In the genomic region with DNA sequence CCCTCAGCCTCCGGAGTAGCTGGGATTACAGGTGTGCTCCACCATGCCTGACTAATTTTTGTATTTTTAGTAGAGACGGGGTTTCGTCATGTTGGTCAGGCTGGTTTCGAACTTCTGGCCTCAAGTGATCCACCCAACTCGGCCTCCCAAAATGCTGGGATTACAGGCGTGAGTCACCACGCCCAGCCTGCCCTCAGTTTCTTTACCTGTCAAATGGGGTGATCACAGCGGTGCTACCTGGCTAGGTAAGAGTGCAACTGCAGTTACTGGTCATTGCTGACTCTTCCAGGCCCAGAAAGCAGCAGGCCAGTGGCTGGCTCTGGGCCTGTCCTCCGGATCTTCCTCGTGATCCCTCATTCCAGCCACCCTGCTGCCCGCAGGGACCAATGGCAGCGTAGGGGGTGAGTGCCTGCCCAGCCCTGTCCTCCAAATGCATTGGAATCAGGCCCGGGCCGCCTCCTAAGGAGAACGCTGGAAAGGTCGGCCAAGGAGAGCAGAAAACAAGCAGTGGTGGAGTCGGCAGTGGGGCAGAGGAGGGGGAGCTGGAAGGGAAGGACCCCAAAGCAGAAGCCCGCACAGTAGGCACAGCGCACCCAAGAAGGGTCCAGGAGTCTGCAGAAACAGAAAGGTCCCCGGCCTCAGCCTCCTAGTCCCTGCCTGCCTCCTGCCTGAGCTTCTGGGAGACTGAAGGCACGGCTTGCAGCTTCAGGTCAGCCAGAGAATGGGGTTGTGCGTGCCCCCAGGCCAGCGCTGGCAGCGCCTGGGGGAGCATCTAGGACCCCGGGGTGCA, we compare ENCODE assay signal across 3 cellular contexts.
TF ChIP-seq lines count a peak whose summit lies in the region.

No MANE protein-coding gene starts in this region.

TF ChIP-seq in SK-N-SH, 30 proteins besides CTCF, POLR2A, EP300 and RAD21:
- TF ChIP-seq MEF2A (IDR thresholded peaks at IDR 0.05; ENCODE audit: borderline replicate concordance, low read depth) (no peak), EZH2phosphoT487 (IDR thresholded peaks at IDR 0.05; ENCODE audit: borderline replicate concordance, low read depth) (no peak), RCOR1 (IDR thresholded peaks at IDR 0.05; ENCODE audit: low read length) (no peak), YY1 (IDR thresholded peaks at IDR 0.05; ENCODE audit: low read depth) (no peak), TCF12 (IDR thresholded peaks at IDR 0.05) (no peak)
- TF ChIP-seq, protein P1, sequence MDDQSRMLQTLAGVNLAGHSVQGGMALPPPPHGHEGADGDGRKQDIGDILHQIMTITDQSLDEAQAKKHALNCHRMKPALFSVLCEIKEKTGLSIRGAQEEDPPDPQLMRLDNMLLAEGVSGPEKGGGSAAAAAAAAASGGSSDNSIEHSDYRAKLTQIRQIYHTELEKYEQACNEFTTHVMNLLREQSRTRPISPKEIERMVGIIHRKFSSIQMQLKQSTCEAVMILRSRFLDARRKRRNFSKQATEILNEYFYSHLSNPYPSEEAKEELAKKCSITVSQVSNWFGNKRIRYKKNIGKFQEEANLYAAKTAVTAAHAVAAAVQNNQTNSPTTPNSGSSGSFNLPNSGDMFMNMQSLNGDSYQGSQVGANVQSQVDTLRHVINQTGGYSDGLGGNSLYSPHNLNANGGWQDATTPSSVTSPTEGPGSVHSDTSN (IDR thresholded peaks at IDR 0.05): no peak

TF ChIP-seq in SK-N-SH treated with all-trans-retinoic acid at 6 μM for 48 hours, 23 proteins besides CTCF, POLR2A, EP300 and RAD21:
- TF ChIP-seq CSDC2 (CRISPR knock-in tag; IDR thresholded peaks at IDR 0.05) (no peak), TOX (CRISPR knock-in tag; IDR thresholded peaks at IDR 0.05; ENCODE audit: borderline replicate concordance) (no peak), RARB (CRISPR knock-in tag; IDR thresholded peaks at IDR 0.05) (no peak), GLIS3 (CRISPR knock-in tag; IDR thresholded peaks at IDR 0.05) (no peak), TCF4 (CRISPR knock-in tag; IDR thresholded peaks at IDR 0.05; ENCODE audit: borderline replicate concordance) (no peak), ZFP30 (CRISPR knock-in tag; IDR thresholded peaks at IDR 0.05) (no peak), ARNTL (CRISPR knock-in tag; IDR thresholded peaks at IDR 0.05; ENCODE audit: borderline replicate concordance, low read depth) (no peak), ZC3H10 (CRISPR knock-in tag; IDR thresholded peaks at IDR 0.05) (no peak), OSR1 (CRISPR knock-in tag; IDR thresholded peaks at IDR 0.05) (no peak), ZNF565 (CRISPR knock-in tag; conservative IDR thresholded peaks at IDR 0.05; ENCODE audit: low read depth) (no peak), ZFP3 (CRISPR knock-in tag; IDR thresholded peaks at IDR 0.05) (no peak), SNAI2 (CRISPR knock-in tag; IDR thresholded peaks at IDR 0.05) (no peak), ISL1 (CRISPR knock-in tag; IDR thresholded peaks at IDR 0.05) (no peak)
- TF ChIP-seq, protein P2, sequence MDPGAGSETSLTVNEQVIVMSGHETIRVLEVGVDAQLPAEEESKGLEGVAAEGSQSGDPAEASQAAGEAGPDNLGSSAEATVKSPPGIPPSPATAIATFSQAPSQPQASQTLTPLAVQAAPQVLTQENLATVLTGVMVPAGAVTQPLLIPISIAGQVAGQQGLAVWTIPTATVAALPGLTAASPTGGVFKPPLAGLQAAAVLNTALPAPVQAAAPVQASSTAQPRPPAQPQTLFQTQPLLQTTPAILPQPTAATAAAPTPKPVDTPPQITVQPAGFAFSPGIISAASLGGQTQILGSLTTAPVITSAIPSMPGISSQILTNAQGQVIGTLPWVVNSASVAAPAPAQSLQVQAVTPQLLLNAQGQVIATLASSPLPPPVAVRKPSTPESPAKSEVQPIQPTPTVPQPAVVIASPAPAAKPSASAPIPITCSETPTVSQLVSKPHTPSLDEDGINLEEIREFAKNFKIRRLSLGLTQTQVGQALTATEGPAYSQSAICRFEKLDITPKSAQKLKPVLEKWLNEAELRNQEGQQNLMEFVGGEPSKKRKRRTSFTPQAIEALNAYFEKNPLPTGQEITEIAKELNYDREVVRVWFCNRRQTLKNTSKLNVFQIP (CRISPR knock-in tag; IDR thresholded peaks at IDR 0.05; ENCODE audit: borderline replicate concordance, low read depth): no peak
- TF ChIP-seq, protein P3, sequence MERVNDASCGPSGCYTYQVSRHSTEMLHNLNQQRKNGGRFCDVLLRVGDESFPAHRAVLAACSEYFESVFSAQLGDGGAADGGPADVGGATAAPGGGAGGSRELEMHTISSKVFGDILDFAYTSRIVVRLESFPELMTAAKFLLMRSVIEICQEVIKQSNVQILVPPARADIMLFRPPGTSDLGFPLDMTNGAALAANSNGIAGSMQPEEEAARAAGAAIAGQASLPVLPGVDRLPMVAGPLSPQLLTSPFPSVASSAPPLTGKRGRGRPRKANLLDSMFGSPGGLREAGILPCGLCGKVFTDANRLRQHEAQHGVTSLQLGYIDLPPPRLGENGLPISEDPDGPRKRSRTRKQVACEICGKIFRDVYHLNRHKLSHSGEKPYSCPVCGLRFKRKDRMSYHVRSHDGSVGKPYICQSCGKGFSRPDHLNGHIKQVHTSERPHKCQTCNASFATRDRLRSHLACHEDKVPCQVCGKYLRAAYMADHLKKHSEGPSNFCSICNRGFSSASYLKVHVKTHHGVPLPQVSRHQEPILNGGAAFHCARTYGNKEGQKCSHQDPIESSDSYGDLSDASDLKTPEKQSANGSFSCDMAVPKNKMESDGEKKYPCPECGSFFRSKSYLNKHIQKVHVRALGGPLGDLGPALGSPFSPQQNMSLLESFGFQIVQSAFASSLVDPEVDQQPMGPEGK (CRISPR knock-in tag; IDR thresholded peaks at IDR 0.05; ENCODE audit: borderline replicate concordance): no peak
- TF ChIP-seq, protein P4, sequence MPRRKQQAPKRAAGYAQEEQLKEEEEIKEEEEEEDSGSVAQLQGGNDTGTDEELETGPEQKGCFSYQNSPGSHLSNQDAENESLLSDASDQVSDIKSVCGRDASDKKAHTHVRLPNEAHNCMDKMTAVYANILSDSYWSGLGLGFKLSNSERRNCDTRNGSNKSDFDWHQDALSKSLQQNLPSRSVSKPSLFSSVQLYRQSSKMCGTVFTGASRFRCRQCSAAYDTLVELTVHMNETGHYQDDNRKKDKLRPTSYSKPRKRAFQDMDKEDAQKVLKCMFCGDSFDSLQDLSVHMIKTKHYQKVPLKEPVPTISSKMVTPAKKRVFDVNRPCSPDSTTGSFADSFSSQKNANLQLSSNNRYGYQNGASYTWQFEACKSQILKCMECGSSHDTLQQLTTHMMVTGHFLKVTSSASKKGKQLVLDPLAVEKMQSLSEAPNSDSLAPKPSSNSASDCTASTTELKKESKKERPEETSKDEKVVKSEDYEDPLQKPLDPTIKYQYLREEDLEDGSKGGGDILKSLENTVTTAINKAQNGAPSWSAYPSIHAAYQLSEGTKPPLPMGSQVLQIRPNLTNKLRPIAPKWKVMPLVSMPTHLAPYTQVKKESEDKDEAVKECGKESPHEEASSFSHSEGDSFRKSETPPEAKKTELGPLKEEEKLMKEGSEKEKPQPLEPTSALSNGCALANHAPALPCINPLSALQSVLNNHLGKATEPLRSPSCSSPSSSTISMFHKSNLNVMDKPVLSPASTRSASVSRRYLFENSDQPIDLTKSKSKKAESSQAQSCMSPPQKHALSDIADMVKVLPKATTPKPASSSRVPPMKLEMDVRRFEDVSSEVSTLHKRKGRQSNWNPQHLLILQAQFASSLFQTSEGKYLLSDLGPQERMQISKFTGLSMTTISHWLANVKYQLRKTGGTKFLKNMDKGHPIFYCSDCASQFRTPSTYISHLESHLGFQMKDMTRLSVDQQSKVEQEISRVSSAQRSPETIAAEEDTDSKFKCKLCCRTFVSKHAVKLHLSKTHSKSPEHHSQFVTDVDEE (CRISPR knock-in tag; IDR thresholded peaks at IDR 0.05): no peak
- TF ChIP-seq, protein P5, sequence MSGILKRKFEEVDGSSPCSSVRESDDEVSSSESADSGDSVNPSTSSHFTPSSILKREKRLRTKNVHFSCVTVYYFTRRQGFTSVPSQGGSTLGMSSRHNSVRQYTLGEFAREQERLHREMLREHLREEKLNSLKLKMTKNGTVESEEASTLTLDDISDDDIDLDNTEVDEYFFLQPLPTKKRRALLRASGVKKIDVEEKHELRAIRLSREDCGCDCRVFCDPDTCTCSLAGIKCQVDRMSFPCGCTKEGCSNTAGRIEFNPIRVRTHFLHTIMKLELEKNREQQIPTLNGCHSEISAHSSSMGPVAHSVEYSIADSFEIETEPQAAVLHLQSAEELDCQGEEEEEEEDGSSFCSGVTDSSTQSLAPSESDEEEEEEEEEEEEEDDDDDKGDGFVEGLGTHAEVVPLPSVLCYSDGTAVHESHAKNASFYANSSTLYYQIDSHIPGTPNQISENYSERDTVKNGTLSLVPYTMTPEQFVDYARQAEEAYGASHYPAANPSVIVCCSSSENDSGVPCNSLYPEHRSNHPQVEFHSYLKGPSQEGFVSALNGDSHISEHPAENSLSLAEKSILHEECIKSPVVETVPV (CRISPR knock-in tag; IDR thresholded peaks at IDR 0.05): no peak

TF ChIP-seq in HepG2, 621 proteins besides CTCF, POLR2A, EP300 and RAD21 (continues in another document):
- TF ChIP-seq SIX1 (CRISPR knock-in tag; IDR thresholded peaks at IDR 0.05; ENCODE audit: borderline replicate concordance): no peak
- 0 out of 2 replicates have a peak, but pooled peaks have one; percentile 20 for TF ChIP-seq KDM1A (CRISPR knock-in tag; IDR thresholded peaks at IDR 0.05)
- TF ChIP-seq RCOR2 (CRISPR knock-in tag; IDR thresholded peaks at IDR 0.05): peak; percentile 42; the same call in 1 of the 2 replicates
- TF ChIP-seq ZMYM3 (CRISPR knock-in tag; IDR thresholded peaks at IDR 0.05): peak; percentile 76
- 0 out of 2 replicates have a peak, but pooled peaks have one; percentile 7 for TF ChIP-seq ZFY (CRISPR knock-in tag; IDR thresholded peaks at IDR 0.05)
- TF ChIP-seq, protein P6, sequence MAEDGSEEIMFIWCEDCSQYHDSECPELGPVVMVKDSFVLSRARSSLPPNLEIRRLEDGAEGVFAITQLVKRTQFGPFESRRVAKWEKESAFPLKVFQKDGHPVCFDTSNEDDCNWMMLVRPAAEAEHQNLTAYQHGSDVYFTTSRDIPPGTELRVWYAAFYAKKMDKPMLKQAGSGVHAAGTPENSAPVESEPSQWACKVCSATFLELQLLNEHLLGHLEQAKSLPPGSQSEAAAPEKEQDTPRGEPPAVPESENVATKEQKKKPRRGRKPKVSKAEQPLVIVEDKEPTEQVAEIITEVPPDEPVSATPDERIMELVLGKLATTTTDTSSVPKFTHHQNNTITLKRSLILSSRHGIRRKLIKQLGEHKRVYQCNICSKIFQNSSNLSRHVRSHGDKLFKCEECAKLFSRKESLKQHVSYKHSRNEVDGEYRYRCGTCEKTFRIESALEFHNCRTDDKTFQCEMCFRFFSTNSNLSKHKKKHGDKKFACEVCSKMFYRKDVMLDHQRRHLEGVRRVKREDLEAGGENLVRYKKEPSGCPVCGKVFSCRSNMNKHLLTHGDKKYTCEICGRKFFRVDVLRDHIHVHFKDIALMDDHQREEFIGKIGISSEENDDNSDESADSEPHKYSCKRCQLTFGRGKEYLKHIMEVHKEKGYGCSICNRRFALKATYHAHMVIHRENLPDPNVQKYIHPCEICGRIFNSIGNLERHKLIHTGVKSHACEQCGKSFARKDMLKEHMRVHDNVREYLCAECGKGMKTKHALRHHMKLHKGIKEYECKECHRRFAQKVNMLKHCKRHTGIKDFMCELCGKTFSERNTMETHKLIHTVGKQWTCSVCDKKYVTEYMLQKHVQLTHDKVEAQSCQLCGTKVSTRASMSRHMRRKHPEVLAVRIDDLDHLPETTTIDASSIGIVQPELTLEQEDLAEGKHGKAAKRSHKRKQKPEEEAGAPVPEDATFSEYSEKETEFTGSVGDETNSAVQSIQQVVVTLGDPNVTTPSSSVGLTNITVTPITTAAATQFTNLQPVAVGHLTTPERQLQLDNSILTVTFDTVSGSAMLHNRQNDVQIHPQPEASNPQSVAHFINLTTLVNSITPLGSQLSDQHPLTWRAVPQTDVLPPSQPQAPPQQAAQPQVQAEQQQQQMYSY (CRISPR knock-in tag; IDR thresholded peaks at IDR 0.05): no peak
- 0 out of 2 replicates have a peak, but pooled peaks have one; percentile 62 for TF ChIP-seq SRY (CRISPR knock-in tag; IDR thresholded peaks at IDR 0.05)
- no peak for TF ChIP-seq ZNF180 (CRISPR knock-in tag; IDR thresholded peaks at IDR 0.05; ENCODE audit: borderline replicate concordance, low read depth)
- 0 out of 2 replicates have a peak, but pooled peaks have one; percentile 17 for TF ChIP-seq SPEN (CRISPR knock-in tag; IDR thresholded peaks at IDR 0.05; ENCODE audit: low read depth)
- TF ChIP-seq, protein P7, sequence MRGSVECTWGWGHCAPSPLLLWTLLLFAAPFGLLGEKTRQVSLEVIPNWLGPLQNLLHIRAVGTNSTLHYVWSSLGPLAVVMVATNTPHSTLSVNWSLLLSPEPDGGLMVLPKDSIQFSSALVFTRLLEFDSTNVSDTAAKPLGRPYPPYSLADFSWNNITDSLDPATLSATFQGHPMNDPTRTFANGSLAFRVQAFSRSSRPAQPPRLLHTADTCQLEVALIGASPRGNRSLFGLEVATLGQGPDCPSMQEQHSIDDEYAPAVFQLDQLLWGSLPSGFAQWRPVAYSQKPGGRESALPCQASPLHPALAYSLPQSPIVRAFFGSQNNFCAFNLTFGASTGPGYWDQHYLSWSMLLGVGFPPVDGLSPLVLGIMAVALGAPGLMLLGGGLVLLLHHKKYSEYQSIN (CRISPR knock-in tag; IDR thresholded peaks at IDR 0.05; ENCODE audit: borderline replicate concordance): no peak
- TF ChIP-seq ZNF672 (CRISPR knock-in tag; IDR thresholded peaks at IDR 0.05): no peak
- no peak for TF ChIP-seq BRD4 (CRISPR knock-in tag; IDR thresholded peaks at IDR 0.05)
- 0 out of 2 replicates have a peak, but pooled peaks have one; percentile 75 for TF ChIP-seq NRL (CRISPR knock-in tag; IDR thresholded peaks at IDR 0.05; ENCODE audit: borderline replicate concordance)
- TF ChIP-seq ZFX (CRISPR knock-in tag; IDR thresholded peaks at IDR 0.05; ENCODE audit: low read depth): peak; percentile 47; the same call in 1 of the 2 replicates
- no peak for TF ChIP-seq GPN1 (CRISPR knock-in tag; IDR thresholded peaks at IDR 0.05; ENCODE audit: borderline replicate concordance)
- peak; percentile 44; the same call in 1 of the 2 replicates for TF ChIP-seq ADNP (CRISPR knock-in tag; IDR thresholded peaks at IDR 0.05)
- peak; percentile 22; the same call in 1 of the 2 replicates for TF ChIP-seq ZNF460 (CRISPR knock-in tag; IDR thresholded peaks at IDR 0.05; ENCODE audit: borderline replicate concordance)
- TF ChIP-seq, protein P8, sequence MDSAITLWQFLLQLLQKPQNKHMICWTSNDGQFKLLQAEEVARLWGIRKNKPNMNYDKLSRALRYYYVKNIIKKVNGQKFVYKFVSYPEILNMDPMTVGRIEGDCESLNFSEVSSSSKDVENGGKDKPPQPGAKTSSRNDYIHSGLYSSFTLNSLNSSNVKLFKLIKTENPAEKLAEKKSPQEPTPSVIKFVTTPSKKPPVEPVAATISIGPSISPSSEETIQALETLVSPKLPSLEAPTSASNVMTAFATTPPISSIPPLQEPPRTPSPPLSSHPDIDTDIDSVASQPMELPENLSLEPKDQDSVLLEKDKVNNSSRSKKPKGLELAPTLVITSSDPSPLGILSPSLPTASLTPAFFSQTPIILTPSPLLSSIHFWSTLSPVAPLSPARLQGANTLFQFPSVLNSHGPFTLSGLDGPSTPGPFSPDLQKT (CRISPR knock-in tag; IDR thresholded peaks at IDR 0.05; ENCODE audit: borderline replicate concordance): no peak
- no peak for TF ChIP-seq ELF4 (CRISPR knock-in tag; IDR thresholded peaks at IDR 0.05; ENCODE audit: borderline replicate concordance)
- TF ChIP-seq, protein P9, sequence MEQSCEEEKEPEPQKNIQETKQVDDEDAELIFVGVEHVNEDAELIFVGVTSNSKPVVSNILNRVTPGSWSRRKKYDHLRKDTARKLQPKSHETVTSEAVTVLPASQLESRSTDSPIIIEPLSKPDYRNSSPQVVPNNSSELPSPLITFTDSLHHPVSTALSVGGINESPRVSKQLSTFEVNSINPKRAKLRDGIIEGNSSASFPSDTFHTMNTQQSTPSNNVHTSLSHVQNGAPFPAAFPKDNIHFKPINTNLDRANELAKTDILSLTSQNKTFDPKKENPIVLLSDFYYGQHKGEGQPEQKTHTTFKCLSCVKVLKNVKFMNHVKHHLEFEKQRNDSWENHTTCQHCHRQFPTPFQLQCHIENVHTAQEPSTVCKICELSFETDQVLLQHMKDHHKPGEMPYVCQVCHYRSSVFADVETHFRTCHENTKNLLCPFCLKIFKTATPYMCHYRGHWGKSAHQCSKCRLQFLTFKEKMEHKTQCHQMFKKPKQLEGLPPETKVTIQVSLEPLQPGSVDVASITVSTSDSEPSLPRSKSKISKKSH (CRISPR knock-in tag; IDR thresholded peaks at IDR 0.05; ENCODE audit: borderline replicate concordance): 0 out of 2 replicates have a peak, but pooled peaks have one; percentile 51
